1 cellular context compared by ENCODE assay signal in genomic region chr6:32195902-32196681, GRCh38.
TF ChIP-seq lines count a peak whose summit lies in the region.

No MANE protein-coding gene starts in this region.

TF ChIP-seq in GM12878, 131 proteins besides CTCF, POLR2A, EP300 and RAD21 (continues in another document):
- TF ChIP-seq CHD4 (IDR thresholded peaks at IDR 0.05) (no peak), EGR1 (IDR thresholded peaks at IDR 0.05; ENCODE audit: borderline replicate concordance in 1 of 2, low read depth in 2 of 2, low read length in 2 of 2) (peak in 1 of 2 experiments; percentile 70; a peak in 1 of 3 replicates), REST (IDR thresholded peaks at IDR 0.05; ENCODE audit: low read depth, low read length) (no peak), ZNF384 (IDR thresholded peaks at IDR 0.05; ENCODE audit: borderline replicate concordance, low read depth, low read length) (no peak), CHD1 (IDR thresholded peaks at IDR 0.05; ENCODE audit: low read depth, low read length) (no peak), ZNF622 (IDR thresholded peaks at IDR 0.05) (no peak), SMAD1 (IDR thresholded peaks at IDR 0.05; ENCODE audit: low read depth, partially characterized antibody) (peak; percentile 93), ZBTB4 (CRISPR knock-in tag; IDR thresholded peaks at IDR 0.05) (peak; percentile 70; the same call in 1 of the 2 replicates), POU2F2 (IDR thresholded peaks at IDR 0.05; ENCODE audit: borderline replicate concordance, low read depth, low read length) (peak; percentile 75; the same call in 2 of the 3 replicates), PAX8 (IDR thresholded peaks at IDR 0.05) (no peak), TAF1 (IDR thresholded peaks at IDR 0.05; ENCODE audit: borderline replicate concordance, low read depth, low read length) (peak; percentile 54), SIX5 (IDR thresholded peaks at IDR 0.05; ENCODE audit: low read depth, low read length, severe bottlenecking) (no peak), NR2C1 (IDR thresholded peaks at IDR 0.05) (no peak), HDAC6 (IDR thresholded peaks at IDR 0.05; ENCODE audit: unreplicated experiment) (no peak), TCF3 (IDR thresholded peaks at IDR 0.05; ENCODE audit: borderline replicate concordance, insufficient read depth, low read depth, low read length) (no peak), ZZZ3 (IDR thresholded peaks at IDR 0.05; ENCODE audit: control insufficient read depth, insufficient read length, low read depth) (no peak), ATF7 (IDR thresholded peaks at IDR 0.05; ENCODE audit: low read depth) (peak; percentile 99), YBX1 (IDR thresholded peaks at IDR 0.05) (no peak), RCOR1 (conservative IDR thresholded peaks at IDR 0.05; ENCODE audit: low read depth, low read length) (peak; percentile 88), NFXL1 (IDR thresholded peaks at IDR 0.05; ENCODE audit: borderline replicate concordance) (no peak), MTA2 (IDR thresholded peaks at IDR 0.05; ENCODE audit: low read depth) (peak; percentile 60; the same call in 1 of the 2 replicates), CBFB (IDR thresholded peaks at IDR 0.05; ENCODE audit: low read depth) (peak; percentile 93; the same call in 1 of the 2 replicates), SRF (IDR thresholded peaks at IDR 0.05; ENCODE audit: low read depth in 2 of 2, low read length in 2 of 2) (0 out of 4 replicates have a peak, but pooled peaks of 1 of the 2 experiments have one; percentile 39), NRF1 (conservative IDR thresholded peaks at IDR 0.05; ENCODE audit: low read depth, low read length) (no peak), FOS (IDR thresholded peaks at IDR 0.05; ENCODE audit: borderline replicate concordance, extremely low read depth, insufficient read length) (no peak), FOXM1 (IDR thresholded peaks at IDR 0.05; ENCODE audit: low read depth, low read length) (no peak), ZNF24 (IDR thresholded peaks at IDR 0.05) (no peak), NFIC (IDR thresholded peaks at IDR 0.05; ENCODE audit: low read depth, low read length) (no peak), DPF2 (IDR thresholded peaks at IDR 0.05) (peak; percentile 94), MTA3 (IDR thresholded peaks at IDR 0.05; ENCODE audit: borderline replicate concordance, low read length) (no peak), STAT3 (IDR thresholded peaks at IDR 0.05; ENCODE audit: low read depth, low read length) (no peak), NBN (IDR thresholded peaks at IDR 0.05) (peak; percentile 100), SIN3A (IDR thresholded peaks at IDR 0.05; ENCODE audit: low read depth, low read length) (peak; percentile 70; the same call in 1 of the 2 replicates), MYB (IDR thresholded peaks at IDR 0.05; ENCODE audit: borderline replicate concordance, low read depth, low read length) (no peak; the same call in 1 of the 2 replicates), RBBP5 (conservative IDR thresholded peaks at IDR 0.05) (no peak), CBX5 (IDR thresholded peaks at IDR 0.05; ENCODE audit: low read depth) (no peak), BCL11A (IDR thresholded peaks at IDR 0.05; ENCODE audit: low read depth, low read length) (peak; percentile 40; the same call in 1 of the 2 replicates), SPI1 (IDR thresholded peaks at IDR 0.05; ENCODE audit: borderline replicate concordance, insufficient read depth, low read depth, low read length) (peak; percentile 52; the same call in 1 of the 2 replicates), USF1 (IDR thresholded peaks at IDR 0.05; ENCODE audit: borderline replicate concordance, extremely low read length, insufficient read depth, low read depth, low read length) (no peak), PAX5 (IDR thresholded peaks at IDR 0.05; ENCODE audit: borderline replicate concordance, low read depth, low read length) (peak; percentile 71; the same call in 1 of the 2 replicates), CBX3 (IDR thresholded peaks at IDR 0.05; ENCODE audit: borderline replicate concordance, low read depth) (no peak), ETV6 (conservative IDR thresholded peaks at IDR 0.05 in 1 of 2, IDR thresholded peaks at IDR 0.05 in 1 of 2; ENCODE audit: borderline replicate concordance in 1 of 2, low read depth in 1 of 2) (peak in 1 of 2 experiments; percentile 64; a peak in 2 of 4 replicates), SMC3 (IDR thresholded peaks at IDR 0.05; ENCODE audit: borderline replicate concordance, low read length) (peak; percentile 13; the same call in 1 of the 2 replicates), PML (IDR thresholded peaks at IDR 0.05; ENCODE audit: low read length) (no peak), ASH2L (IDR thresholded peaks at IDR 0.05; ENCODE audit: borderline replicate concordance, low read depth) (0 out of 2 replicates have a peak, but pooled peaks have one; percentile 63), BACH1 (IDR thresholded peaks at IDR 0.05; ENCODE audit: borderline replicate concordance) (peak; percentile 40; the same call in 1 of the 2 replicates)
- TF ChIP-seq, protein P1, sequence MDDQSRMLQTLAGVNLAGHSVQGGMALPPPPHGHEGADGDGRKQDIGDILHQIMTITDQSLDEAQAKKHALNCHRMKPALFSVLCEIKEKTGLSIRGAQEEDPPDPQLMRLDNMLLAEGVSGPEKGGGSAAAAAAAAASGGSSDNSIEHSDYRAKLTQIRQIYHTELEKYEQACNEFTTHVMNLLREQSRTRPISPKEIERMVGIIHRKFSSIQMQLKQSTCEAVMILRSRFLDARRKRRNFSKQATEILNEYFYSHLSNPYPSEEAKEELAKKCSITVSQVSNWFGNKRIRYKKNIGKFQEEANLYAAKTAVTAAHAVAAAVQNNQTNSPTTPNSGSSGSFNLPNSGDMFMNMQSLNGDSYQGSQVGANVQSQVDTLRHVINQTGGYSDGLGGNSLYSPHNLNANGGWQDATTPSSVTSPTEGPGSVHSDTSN (IDR thresholded peaks at IDR 0.05; ENCODE audit: insufficient replicate concordance, low read depth, low read length) = peak; percentile 76
- TF ChIP-seq, protein P2, sequence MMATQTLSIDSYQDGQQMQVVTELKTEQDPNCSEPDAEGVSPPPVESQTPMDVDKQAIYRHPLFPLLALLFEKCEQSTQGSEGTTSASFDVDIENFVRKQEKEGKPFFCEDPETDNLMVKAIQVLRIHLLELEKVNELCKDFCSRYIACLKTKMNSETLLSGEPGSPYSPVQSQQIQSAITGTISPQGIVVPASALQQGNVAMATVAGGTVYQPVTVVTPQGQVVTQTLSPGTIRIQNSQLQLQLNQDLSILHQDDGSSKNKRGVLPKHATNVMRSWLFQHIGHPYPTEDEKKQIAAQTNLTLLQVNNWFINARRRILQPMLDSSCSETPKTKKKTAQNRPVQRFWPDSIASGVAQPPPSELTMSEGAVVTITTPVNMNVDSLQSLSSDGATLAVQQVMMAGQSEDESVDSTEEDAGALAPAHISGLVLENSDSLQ (IDR thresholded peaks at IDR 0.05) = peak; percentile 93
- TF ChIP-seq, protein P3, sequence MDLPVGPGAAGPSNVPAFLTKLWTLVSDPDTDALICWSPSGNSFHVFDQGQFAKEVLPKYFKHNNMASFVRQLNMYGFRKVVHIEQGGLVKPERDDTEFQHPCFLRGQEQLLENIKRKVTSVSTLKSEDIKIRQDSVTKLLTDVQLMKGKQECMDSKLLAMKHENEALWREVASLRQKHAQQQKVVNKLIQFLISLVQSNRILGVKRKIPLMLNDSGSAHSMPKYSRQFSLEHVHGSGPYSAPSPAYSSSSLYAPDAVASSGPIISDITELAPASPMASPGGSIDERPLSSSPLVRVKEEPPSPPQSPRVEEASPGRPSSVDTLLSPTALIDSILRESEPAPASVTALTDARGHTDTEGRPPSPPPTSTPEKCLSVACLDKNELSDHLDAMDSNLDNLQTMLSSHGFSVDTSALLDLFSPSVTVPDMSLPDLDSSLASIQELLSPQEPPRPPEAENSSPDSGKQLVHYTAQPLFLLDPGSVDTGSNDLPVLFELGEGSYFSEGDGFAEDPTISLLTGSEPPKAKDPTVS (IDR thresholded peaks at IDR 0.05; ENCODE audit: low read depth, low read length) = no peak
- TF ChIP-seq, protein P4, sequence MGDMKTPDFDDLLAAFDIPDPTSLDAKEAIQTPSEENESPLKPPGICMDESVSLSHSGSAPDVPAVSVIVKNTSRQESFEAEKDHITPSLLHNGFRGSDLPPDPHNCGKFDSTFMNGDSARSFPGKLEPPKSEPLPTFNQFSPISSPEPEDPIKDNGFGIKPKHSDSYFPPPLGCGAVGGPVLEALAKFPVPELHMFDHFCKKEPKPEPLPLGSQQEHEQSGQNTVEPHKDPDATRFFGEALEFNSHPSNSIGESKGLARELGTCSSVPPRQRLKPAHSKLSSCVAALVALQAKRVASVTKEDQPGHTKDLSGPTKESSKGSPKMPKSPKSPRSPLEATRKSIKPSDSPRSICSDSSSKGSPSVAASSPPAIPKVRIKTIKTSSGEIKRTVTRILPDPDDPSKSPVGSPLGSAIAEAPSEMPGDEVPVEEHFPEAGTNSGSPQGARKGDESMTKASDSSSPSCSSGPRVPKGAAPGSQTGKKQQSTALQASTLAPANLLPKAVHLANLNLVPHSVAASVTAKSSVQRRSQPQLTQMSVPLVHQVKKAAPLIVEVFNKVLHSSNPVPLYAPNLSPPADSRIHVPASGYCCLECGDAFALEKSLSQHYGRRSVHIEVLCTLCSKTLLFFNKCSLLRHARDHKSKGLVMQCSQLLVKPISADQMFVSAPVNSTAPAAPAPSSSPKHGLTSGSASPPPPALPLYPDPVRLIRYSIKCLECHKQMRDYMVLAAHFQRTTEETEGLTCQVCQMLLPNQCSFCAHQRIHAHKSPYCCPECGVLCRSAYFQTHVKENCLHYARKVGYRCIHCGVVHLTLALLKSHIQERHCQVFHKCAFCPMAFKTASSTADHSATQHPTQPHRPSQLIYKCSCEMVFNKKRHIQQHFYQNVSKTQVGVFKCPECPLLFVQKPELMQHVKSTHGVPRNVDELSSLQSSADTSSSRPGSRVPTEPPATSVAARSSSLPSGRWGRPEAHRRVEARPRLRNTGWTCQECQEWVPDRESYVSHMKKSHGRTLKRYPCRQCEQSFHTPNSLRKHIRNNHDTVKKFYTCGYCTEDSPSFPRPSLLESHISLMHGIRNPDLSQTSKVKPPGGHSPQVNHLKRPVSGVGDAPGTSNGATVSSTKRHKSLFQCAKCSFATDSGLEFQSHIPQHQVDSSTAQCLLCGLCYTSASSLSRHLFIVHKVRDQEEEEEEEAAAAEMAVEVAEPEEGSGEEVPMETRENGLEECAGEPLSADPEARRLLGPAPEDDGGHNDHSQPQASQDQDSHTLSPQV (IDR thresholded peaks at IDR 0.05) = no peak
- TF ChIP-seq, protein P5, sequence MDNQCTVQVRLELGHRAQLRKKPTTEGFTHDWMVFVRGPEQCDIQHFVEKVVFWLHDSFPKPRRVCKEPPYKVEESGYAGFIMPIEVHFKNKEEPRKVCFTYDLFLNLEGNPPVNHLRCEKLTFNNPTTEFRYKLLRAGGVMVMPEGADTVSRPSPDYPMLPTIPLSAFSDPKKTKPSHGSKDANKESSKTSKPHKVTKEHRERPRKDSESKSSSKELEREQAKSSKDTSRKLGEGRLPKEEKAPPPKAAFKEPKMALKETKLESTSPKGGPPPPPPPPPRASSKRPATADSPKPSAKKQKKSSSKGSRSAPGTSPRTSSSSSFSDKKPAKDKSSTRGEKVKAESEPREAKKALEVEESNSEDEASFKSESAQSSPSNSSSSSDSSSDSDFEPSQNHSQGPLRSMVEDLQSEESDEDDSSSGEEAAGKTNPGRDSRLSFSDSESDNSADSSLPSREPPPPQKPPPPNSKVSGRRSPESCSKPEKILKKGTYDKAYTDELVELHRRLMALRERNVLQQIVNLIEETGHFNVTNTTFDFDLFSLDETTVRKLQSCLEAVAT (IDR thresholded peaks at IDR 0.05) = peak; percentile 96
